In the genomic region with DNA sequence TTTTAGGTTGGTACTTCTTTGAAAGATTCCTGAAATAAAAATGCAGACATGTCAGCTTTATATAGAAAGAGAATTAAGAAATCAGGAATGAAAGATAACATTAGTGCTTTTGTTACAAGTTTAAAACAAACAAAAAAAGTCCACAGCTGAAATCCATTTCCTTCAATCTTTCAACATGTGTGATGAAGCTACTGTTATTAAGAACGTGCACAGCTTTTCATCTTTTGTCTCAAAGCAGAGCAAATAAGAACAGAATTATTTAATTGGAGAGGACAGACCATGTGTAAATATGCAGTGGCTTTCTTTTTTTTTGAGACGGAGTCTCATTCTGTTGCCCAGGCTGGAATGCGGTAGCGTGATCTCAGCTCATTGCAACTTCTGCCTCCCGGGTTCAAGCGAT, we compare ENCODE assay signal across 25 cellular contexts.
A peak's percentile ranks its signal among the peaks of the same experiment; 100 is the strongest.
DNase-seq lines count a peak whose midpoint lies in the region; ATAC-seq and TF ChIP-seq lines count a peak whose summit lies in the region.
"Had no signal": no experiment of that assay in that cellular context is flagged by ENCODE, and none has a peak within 500 bp of the region (broad histone marks: within the 10 kb centered on the region; RNA-seq: fewer than 3 reads in every experiment).

No MANE protein-coding gene starts in this region.

- H3K27me3 Mint-ChIP-seq in activated CD8-positive, alpha-beta memory T cell treated with anti-CD3 and anti-CD28 coated beads, Interleukin-2, amount 10 ng/mL, durations not matched to agents 7 days and 5 days: no peaks in the 10 kb centered on the region
- no peaks in the 10 kb centered on the region for H3K27me3 Mint-ChIP-seq in effector memory CD8-positive, alpha-beta T cell
- no peaks in the 10 kb centered on the region for H3K27me3 Mint-ChIP-seq in osteocyte (ENCODE audit: unreplicated experiment)
- H3K27me3 Mint-ChIP-seq: activated naive CD8-positive, alpha-beta T cell treated with anti-CD3 and anti-CD28 coated beads, Interleukin-2, amount 10 ng/mL, durations not matched to agents 7 days and 5 days; naive B cell had no signal

- no peak for ATAC-seq in activated CD8-positive, alpha-beta memory T cell treated with anti-CD3 and anti-CD28 coated beads, Interleukin-2, amount 10 ng/mL, durations not matched to agents 7 days and 5 days
- no peak for ATAC-seq in effector memory CD8-positive, alpha-beta T cell (replicated peaks)
- ATAC-seq in gastrocnemius medialis: no peak
- ATAC-seq: body of pancreas, heart right ventricle, pancreas, right lobe of liver, Right ventricle myocardium inferior had no signal

- intact Hi-C loops in gastrocnemius medialis (cut with DNase I; ENCODE audit: low total_unique reads): no loop called here

- TF ChIP-seq CTCF in osteocyte (IDR thresholded peaks at IDR 0.05) (no peak), gastrocnemius medialis (IDR thresholded peaks at IDR 0.05 in 4 of 5, conservative IDR thresholded peaks at IDR 0.05 in 1 of 5) (no peak)

- H3K9me3 Mint-ChIP-seq in activated CD8-positive, alpha-beta memory T cell treated with anti-CD3 and anti-CD28 coated beads, Interleukin-2, amount 10 ng/mL, durations not matched to agents 7 days and 5 days (ENCODE audit: low read depth): no peaks in the 10 kb centered on the region
- H3K9me3 Mint-ChIP-seq in effector memory CD8-positive, alpha-beta T cell: no peaks in the 10 kb centered on the region
- H3K9me3 Mint-ChIP-seq in osteocyte (ENCODE audit: unreplicated experiment): no peaks in the 10 kb centered on the region
- H3K9me3 Mint-ChIP-seq: activated naive CD8-positive, alpha-beta T cell treated with anti-CD3 and anti-CD28 coated beads, Interleukin-2, amount 10 ng/mL, durations not matched to agents 7 days and 5 days; endodermal cell; naive B cell had no signal

- no peaks in the 10 kb centered on the region for H3K4me1 ChIP-seq in gastrocnemius medialis
- H3K4me1 ChIP-seq: body of pancreas, pancreas had no signal

- H3K4me1 Mint-ChIP-seq in activated CD8-positive, alpha-beta memory T cell treated with anti-CD3 and anti-CD28 coated beads, Interleukin-2, amount 10 ng/mL, durations not matched to agents 7 days and 5 days: peaks cover 21% of the 10 kb centered on the region
- H3K4me1 Mint-ChIP-seq in effector memory CD8-positive, alpha-beta T cell (ENCODE audit: low read depth in 2 of 2): peaks cover 13 to 46% of the 10 kb centered on the region in 2 donors
- peaks cover 32% of the 10 kb centered on the region for H3K4me1 Mint-ChIP-seq in osteocyte (ENCODE audit: unreplicated experiment)
- H3K4me1 Mint-ChIP-seq: endodermal cell had no signal

- no peak overlapping the region for H3K27ac Mint-ChIP-seq in activated CD8-positive, alpha-beta memory T cell treated with anti-CD3 and anti-CD28 coated beads, Interleukin-2, amount 10 ng/mL, durations not matched to agents 7 days and 5 days
- H3K27ac Mint-ChIP-seq in effector memory CD8-positive, alpha-beta T cell: peak overlapping the region; percentile 28 to 75
- peak overlapping the region; percentile 62 for H3K27ac Mint-ChIP-seq in osteocyte (ENCODE audit: unreplicated experiment)
- H3K27ac Mint-ChIP-seq: activated naive CD8-positive, alpha-beta T cell treated with anti-CD3 and anti-CD28 coated beads, Interleukin-2, amount 10 ng/mL, durations not matched to agents 7 days and 5 days; endodermal cell had no signal

- H3K36me3 Mint-ChIP-seq in activated CD8-positive, alpha-beta memory T cell treated with anti-CD3 and anti-CD28 coated beads, Interleukin-2, amount 10 ng/mL, durations not matched to agents 7 days and 5 days: peaks cover 43% of the 10 kb centered on the region
- H3K36me3 Mint-ChIP-seq in effector memory CD8-positive, alpha-beta T cell (ENCODE audit: insufficient read depth): peaks cover 68% of the 10 kb centered on the region
- peaks cover 34% of the 10 kb centered on the region for H3K36me3 Mint-ChIP-seq in osteocyte (ENCODE audit: unreplicated experiment)

- no peak overlapping the region for H3K9ac ChIP-seq in SK-N-MC (ENCODE audit: insufficient read length)
- H3K9ac ChIP-seq: GM23248 had no signal

- no peaks in the 10 kb centered on the region for H3K27me3 ChIP-seq in gastrocnemius medialis
- H3K27me3 ChIP-seq: body of pancreas, heart right ventricle, pancreas, right lobe of liver had no signal

- H3K4me3 Mint-ChIP-seq in activated CD8-positive, alpha-beta memory T cell treated with anti-CD3 and anti-CD28 coated beads, Interleukin-2, amount 10 ng/mL, durations not matched to agents 7 days and 5 days: no peak overlapping the region
- H3K4me3 Mint-ChIP-seq in effector memory CD8-positive, alpha-beta T cell: no peak overlapping the region
- H3K4me3 Mint-ChIP-seq in osteocyte (ENCODE audit: unreplicated experiment): no peak overlapping the region
- H3K4me3 Mint-ChIP-seq: activated naive CD8-positive, alpha-beta T cell treated with anti-CD3 and anti-CD28 coated beads, Interleukin-2, amount 10 ng/mL, durations not matched to agents 7 days and 5 days; endodermal cell; naive B cell had no signal

- no peak for TF ChIP-seq POLR2A in gastrocnemius medialis (IDR thresholded peaks at IDR 0.05)

- H3K9me3 ChIP-seq in SK-N-MC (ENCODE audit: low read depth, low read length) (no peaks in the 10 kb centered on the region), gastrocnemius medialis (no peaks in the 10 kb centered on the region)
- H3K9me3 ChIP-seq: body of pancreas, heart right ventricle, pancreas, right lobe of liver had no signal

- H3K27ac ChIP-seq in SK-N-MC (peak overlapping the region; percentile 84), gastrocnemius medialis (no peak overlapping the region)
- H3K27ac ChIP-seq: body of pancreas, C4-2B, GM23248, heart right ventricle, pancreas, right lobe of liver had no signal

- peak; percentile 12 for DNase-seq in activated CD8-positive, alpha-beta memory T cell treated with anti-CD3 and anti-CD28 coated beads, Interleukin-2, amount 10 ng/mL, durations not matched to agents 7 days and 5 days
- no peak for DNase-seq in activated CD8-positive, alpha-beta memory T cell treated with anti-CD3 and anti-CD28 coated beads for 24 hours
- DNase-seq in SK-N-MC (ENCODE audit: low read depth, low spot score) (no peak), osteocyte (ENCODE audit: extremely low spot score, unreplicated experiment) (no peak), GM03348 (ENCODE audit: low spot score) (no peak), NCI-H2107 treated with DMSO at 0.1 percent for 48 hours (lab: John Stamatoyannopoulos, UW; ENCODE audit: unreplicated experiment) (no peak), gastrocnemius medialis (no peak)
- DNase-seq in effector memory CD8-positive, alpha-beta T cell: no peak
- DNase-seq: activated CD4-positive, alpha-beta T cell treated with anti-CD3 and anti-CD28 coated beads for 48 hours; activated naive CD8-positive, alpha-beta T cell treated with anti-CD3 and anti-CD28 coated beads, Interleukin-2, amount 10 ng/mL, durations not matched to agents 7 days and 5 days; activated T-cell treated with anti-CD3 and anti-CD28 coated beads, Interleukin-2, amount 50 U/mL, for 1 hour; body of pancreas; endodermal cell; GM23248; heart right ventricle; Karpas-422; naive B cell; NCI-H1930; NCI-H2227 treated with DMSO at 0.1 percent for 48 hours; NCI-H748 treated with DMSO at 0.1 percent for 48 hours; pancreas; right lobe of liver; stimulated activated CD4-positive, alpha-beta T cell treated with anti-CD3 and anti-CD28 coated beads, Interleukin-15, amount 100 ng/mL, for 24 hours had no signal

- CTCF ChIA-PET in activated CD8-positive, alpha-beta memory T cell treated with anti-CD3 and anti-CD28 coated beads, Interleukin-2, amount 10 ng/mL, durations not matched to agents 7 days and 5 days (lab: Charles Lee): interaction anchor here (1.4 kb wide), 1 partner anchor 12 kb away, joined by 3 read pairs; no protein-coding TSS in a partner anchor

- H3K36me3 ChIP-seq in SK-N-MC (ENCODE audit: insufficient read depth, low read length): peaks cover 28% of the 10 kb centered on the region
- H3K36me3 ChIP-seq in gastrocnemius medialis: peaks cover 0 to 28% of the 10 kb centered on the region in 2 donors
- H3K36me3 ChIP-seq: pancreas had no signal

- in situ Hi-C loops in gastrocnemius medialis (cut with MboI; ENCODE audit: low sequenced_read_pairs in 4 of 4): no loop called here

- H3K4me3 ChIP-seq in SK-N-MC (peak overlapping the region; percentile 49), gastrocnemius medialis (no peak overlapping the region)
- H3K4me3 ChIP-seq: body of pancreas, GM23248, heart right ventricle, pancreas, right lobe of liver had no signal
